1 cellular context compared by ENCODE assay signal in genomic region chr2:145623136-145623535, GRCh38.
TF ChIP-seq lines count a peak whose summit lies in the region.

No MANE protein-coding gene starts in this region.

TF ChIP-seq in GM23338, 12 proteins besides CTCF, POLR2A, EP300 and RAD21 (continued from another document):
- TF ChIP-seq ZNF462 (CRISPR knock-in tag; IDR thresholded peaks at IDR 0.05) (no peak), ZNF114 (CRISPR knock-in tag; IDR thresholded peaks at IDR 0.05) (no peak), NANOG (IDR thresholded peaks at IDR 0.05; ENCODE audit: borderline replicate concordance) (no peak)
TF ChIP-seq in GM23338: peak in this region for 0.
